Comparison of ENCODE assay signal across 1 cellular context in genomic region chr20:32823737-32824588, GRCh38.
A peak's percentile ranks its signal among the peaks of the same experiment; 100 is the strongest.
TF ChIP-seq lines count a peak whose summit lies in the region.

No MANE protein-coding gene starts in this region.

TF ChIP-seq in HepG2, 621 proteins besides CTCF, POLR2A, EP300 and RAD21 (continued from another document and continues in another):
- 0 out of 2 replicates have a peak, but pooled peaks have one; percentile 38 for TF ChIP-seq ATF5 (CRISPR knock-in tag; IDR thresholded peaks at IDR 0.05; ENCODE audit: low read depth)
- TF ChIP-seq RFXAP (CRISPR knock-in tag; IDR thresholded peaks at IDR 0.05; ENCODE audit: borderline replicate concordance): no peak
- TF ChIP-seq IRF9 (CRISPR knock-in tag; IDR thresholded peaks at IDR 0.05; ENCODE audit: borderline replicate concordance): no peak
- TF ChIP-seq IRF1 (CRISPR knock-in tag; IDR thresholded peaks at IDR 0.05; ENCODE audit: low read depth): no peak
- no peak for TF ChIP-seq TCF7L2 (IDR thresholded peaks at IDR 0.05; ENCODE audit: low read depth, low read length)
- TF ChIP-seq ARID5B (CRISPR knock-in tag; IDR thresholded peaks at IDR 0.05): no peak
- TF ChIP-seq ATF2 (CRISPR knock-in tag; IDR thresholded peaks at IDR 0.05): 0 out of 2 replicates have a peak, but pooled peaks have one; percentile 38
- TF ChIP-seq RBFOX2 (IDR thresholded peaks at IDR 0.05; ENCODE audit: low read depth, low read length): no peak
- no peak for TF ChIP-seq CHD2 (IDR thresholded peaks at IDR 0.05; ENCODE audit: low read depth, low read length)
- TF ChIP-seq ZNF383 (CRISPR knock-in tag; IDR thresholded peaks at IDR 0.05; ENCODE audit: borderline replicate concordance): 0 out of 2 replicates have a peak, but pooled peaks have one; percentile 38
- TF ChIP-seq ZNF562 (CRISPR knock-in tag; IDR thresholded peaks at IDR 0.05; ENCODE audit: borderline replicate concordance): no peak
- TF ChIP-seq RARA (CRISPR knock-in tag; IDR thresholded peaks at IDR 0.05): no peak
- no peak for TF ChIP-seq ZFP90 (CRISPR knock-in tag; IDR thresholded peaks at IDR 0.05; ENCODE audit: borderline replicate concordance)
- TF ChIP-seq ZSCAN9 (CRISPR knock-in tag; IDR thresholded peaks at IDR 0.05; ENCODE audit: borderline replicate concordance): no peak
- TF ChIP-seq PITX1 (CRISPR knock-in tag; IDR thresholded peaks at IDR 0.05): peak; percentile 16; the same call in 1 of the 2 replicates
- peak; percentile 69 for TF ChIP-seq POGZ (CRISPR knock-in tag; IDR thresholded peaks at IDR 0.05)
- no peak for TF ChIP-seq SNAPC4 (CRISPR knock-in tag; IDR thresholded peaks at IDR 0.05)
- no peak for TF ChIP-seq ZNF432 (CRISPR knock-in tag; IDR thresholded peaks at IDR 0.05; ENCODE audit: borderline replicate concordance)
- TF ChIP-seq ZNF501 (CRISPR knock-in tag; IDR thresholded peaks at IDR 0.05): 0 out of 2 replicates have a peak, but pooled peaks have one; percentile 43
- TF ChIP-seq ZNF580 (CRISPR knock-in tag; IDR thresholded peaks at IDR 0.05; ENCODE audit: borderline replicate concordance, low read depth): no peak
- TF ChIP-seq THAP11 (CRISPR knock-in tag; IDR thresholded peaks at IDR 0.05): no peak
- TF ChIP-seq NCOA2 (CRISPR knock-in tag; IDR thresholded peaks at IDR 0.05): peak; percentile 48; the same call in 1 of the 2 replicates
- no peak for TF ChIP-seq ATF7-NPFF (CRISPR knock-in tag; IDR thresholded peaks at IDR 0.05; ENCODE audit: low read depth)
- no peak for TF ChIP-seq DRAP1 (CRISPR knock-in tag; IDR thresholded peaks at IDR 0.05)
- no peak for TF ChIP-seq RFX1 (IDR thresholded peaks at IDR 0.05)
- no peak for TF ChIP-seq RERE (CRISPR knock-in tag; IDR thresholded peaks at IDR 0.05; ENCODE audit: low read depth)
- peak; percentile 27; the same call in 1 of the 2 replicates for TF ChIP-seq TFE3 (CRISPR knock-in tag; IDR thresholded peaks at IDR 0.05)
- no peak for TF ChIP-seq RAD51 (IDR thresholded peaks at IDR 0.05; ENCODE audit: borderline replicate concordance)
- TF ChIP-seq CREM (IDR thresholded peaks at IDR 0.05): no peak
- TF ChIP-seq CREM (CRISPR knock-in tag; IDR thresholded peaks at IDR 0.05): no peak
- no peak for TF ChIP-seq ZNF503 (CRISPR knock-in tag; IDR thresholded peaks at IDR 0.05)
